Comparison of ENCODE assay signal across 1 cellular context in the genomic region with DNA sequence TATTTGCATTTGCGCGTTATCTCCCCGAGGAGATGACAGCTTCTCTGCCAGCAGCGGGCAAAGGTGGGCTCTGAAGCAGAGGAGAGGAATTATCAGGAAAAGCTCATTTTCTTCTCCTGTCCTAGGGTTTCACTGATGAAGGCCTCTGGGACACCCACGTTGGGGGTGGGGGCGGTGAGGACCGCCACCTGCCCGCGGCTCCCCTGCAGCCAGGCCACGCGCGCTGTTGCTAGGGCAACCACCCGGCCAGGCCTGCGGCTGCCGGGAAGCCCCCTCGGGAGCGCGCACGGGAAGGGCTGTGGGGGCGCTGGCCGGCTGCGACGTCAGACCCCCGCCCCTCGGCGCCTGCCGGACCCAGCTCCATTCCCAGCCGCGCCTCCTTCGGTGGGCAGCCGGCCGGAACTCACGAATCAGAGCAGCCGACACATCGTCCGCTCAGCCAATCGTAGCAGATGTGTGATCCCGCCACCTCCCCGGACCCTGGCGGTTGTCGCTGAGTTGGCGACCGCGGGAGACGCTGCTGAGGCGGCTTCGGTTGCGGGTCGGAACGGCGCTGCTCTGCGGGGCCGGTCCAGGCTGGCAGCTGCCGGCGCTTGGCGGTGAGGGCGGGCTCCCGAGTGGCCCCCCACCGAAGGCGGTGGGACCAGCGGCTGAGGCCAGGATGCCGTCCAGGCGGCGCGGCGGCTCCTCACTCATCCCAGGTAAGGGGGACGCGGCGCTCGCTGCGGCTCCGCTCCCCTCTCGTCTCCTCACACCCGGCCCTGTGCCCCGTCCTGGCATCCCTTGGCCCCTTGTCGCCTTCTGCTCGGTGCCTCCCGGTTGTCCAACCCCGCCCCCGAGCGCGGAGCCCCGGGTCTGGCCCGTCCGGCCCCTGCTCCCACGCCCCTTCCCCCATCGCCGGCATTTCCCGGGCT.
TF ChIP-seq lines count a peak whose summit lies in the region.

A gene (plus strand): TSS at position 513 of the 914 bp plus-strand sequence. CDS start 35,092 bp downstream, outside the sequence.

TF ChIP-seq in A549, 52 proteins besides CTCF, POLR2A, EP300 and RAD21 (continued from another document):
- TF ChIP-seq, protein P1, sequence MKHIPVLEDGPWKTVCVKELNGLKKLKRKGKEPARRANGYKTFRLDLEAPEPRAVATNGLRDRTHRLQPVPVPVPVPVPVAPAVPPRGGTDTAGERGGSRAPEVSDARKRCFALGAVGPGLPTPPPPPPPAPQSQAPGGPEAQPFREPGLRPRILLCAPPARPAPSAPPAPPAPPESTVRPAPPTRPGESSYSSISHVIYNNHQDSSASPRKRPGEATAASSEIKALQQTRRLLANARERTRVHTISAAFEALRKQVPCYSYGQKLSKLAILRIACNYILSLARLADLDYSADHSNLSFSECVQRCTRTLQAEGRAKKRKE (CRISPR knock-in tag; IDR thresholded peaks at IDR 0.05; ENCODE audit: low read depth) = no peak
- TF ChIP-seq, protein P2, sequence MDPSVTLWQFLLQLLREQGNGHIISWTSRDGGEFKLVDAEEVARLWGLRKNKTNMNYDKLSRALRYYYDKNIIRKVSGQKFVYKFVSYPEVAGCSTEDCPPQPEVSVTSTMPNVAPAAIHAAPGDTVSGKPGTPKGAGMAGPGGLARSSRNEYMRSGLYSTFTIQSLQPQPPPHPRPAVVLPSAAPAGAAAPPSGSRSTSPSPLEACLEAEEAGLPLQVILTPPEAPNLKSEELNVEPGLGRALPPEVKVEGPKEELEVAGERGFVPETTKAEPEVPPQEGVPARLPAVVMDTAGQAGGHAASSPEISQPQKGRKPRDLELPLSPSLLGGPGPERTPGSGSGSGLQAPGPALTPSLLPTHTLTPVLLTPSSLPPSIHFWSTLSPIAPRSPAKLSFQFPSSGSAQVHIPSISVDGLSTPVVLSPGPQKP (IDR thresholded peaks at IDR 0.05; ENCODE audit: low read depth, low read length) = no peak
- no peak for TF ChIP-seq RARB (CRISPR knock-in tag; IDR thresholded peaks at IDR 0.05)
- peak in 1 of 2 experiments; percentile 66; a peak in 2 of 5 replicates for TF ChIP-seq JUN (IDR thresholded peaks at IDR 0.05)
- TF ChIP-seq, protein P3, sequence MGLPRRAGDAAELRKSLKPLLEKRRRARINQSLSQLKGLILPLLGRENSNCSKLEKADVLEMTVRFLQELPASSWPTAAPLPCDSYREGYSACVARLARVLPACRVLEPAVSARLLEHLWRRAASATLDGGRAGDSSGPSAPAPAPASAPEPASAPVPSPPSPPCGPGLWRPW (IDR thresholded peaks at IDR 0.05) = no peak
- TF ChIP-seq RFX5 (IDR thresholded peaks at IDR 0.05) = peak; percentile 87
- no peak for TF ChIP-seq HOXB5 (CRISPR knock-in tag; IDR thresholded peaks at IDR 0.05)
- TF ChIP-seq, protein P4, sequence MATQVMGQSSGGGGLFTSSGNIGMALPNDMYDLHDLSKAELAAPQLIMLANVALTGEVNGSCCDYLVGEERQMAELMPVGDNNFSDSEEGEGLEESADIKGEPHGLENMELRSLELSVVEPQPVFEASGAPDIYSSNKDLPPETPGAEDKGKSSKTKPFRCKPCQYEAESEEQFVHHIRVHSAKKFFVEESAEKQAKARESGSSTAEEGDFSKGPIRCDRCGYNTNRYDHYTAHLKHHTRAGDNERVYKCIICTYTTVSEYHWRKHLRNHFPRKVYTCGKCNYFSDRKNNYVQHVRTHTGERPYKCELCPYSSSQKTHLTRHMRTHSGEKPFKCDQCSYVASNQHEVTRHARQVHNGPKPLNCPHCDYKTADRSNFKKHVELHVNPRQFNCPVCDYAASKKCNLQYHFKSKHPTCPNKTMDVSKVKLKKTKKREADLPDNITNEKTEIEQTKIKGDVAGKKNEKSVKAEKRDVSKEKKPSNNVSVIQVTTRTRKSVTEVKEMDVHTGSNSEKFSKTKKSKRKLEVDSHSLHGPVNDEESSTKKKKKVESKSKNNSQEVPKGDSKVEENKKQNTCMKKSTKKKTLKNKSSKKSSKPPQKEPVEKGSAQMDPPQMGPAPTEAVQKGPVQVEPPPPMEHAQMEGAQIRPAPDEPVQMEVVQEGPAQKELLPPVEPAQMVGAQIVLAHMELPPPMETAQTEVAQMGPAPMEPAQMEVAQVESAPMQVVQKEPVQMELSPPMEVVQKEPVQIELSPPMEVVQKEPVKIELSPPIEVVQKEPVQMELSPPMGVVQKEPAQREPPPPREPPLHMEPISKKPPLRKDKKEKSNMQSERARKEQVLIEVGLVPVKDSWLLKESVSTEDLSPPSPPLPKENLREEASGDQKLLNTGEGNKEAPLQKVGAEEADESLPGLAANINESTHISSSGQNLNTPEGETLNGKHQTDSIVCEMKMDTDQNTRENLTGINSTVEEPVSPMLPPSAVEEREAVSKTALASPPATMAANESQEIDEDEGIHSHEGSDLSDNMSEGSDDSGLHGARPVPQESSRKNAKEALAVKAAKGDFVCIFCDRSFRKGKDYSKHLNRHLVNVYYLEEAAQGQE (IDR thresholded peaks at IDR 0.05) = no peak
- TF ChIP-seq, protein P5, sequence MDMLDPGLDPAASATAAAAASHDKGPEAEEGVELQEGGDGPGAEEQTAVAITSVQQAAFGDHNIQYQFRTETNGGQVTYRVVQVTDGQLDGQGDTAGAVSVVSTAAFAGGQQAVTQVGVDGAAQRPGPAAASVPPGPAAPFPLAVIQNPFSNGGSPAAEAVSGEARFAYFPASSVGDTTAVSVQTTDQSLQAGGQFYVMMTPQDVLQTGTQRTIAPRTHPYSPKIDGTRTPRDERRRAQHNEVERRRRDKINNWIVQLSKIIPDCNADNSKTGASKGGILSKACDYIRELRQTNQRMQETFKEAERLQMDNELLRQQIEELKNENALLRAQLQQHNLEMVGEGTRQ (IDR thresholded peaks at IDR 0.05) = no peak
- TF ChIP-seq RNF2 (IDR thresholded peaks at IDR 0.05; ENCODE audit: borderline replicate concordance, low read depth) = no peak
- no peak for TF ChIP-seq NFE2L2 (conservative IDR thresholded peaks at IDR 0.05; ENCODE audit: low read length)
- no peak for TF ChIP-seq HEYL (CRISPR knock-in tag; IDR thresholded peaks at IDR 0.05)
- peak; percentile 81 for TF ChIP-seq PHF8 (IDR thresholded peaks at IDR 0.05; ENCODE audit: borderline replicate concordance, low read depth)
- TF ChIP-seq, protein P6, sequence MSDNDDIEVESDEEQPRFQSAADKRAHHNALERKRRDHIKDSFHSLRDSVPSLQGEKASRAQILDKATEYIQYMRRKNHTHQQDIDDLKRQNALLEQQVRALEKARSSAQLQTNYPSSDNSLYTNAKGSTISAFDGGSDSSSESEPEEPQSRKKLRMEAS (IDR thresholded peaks at IDR 0.05) = peak; percentile 47; the same call in 1 of the 2 replicates
- TF ChIP-seq CBX2 (IDR thresholded peaks at IDR 0.05; ENCODE audit: borderline replicate concordance, low read depth) = no peak
- TF ChIP-seq MYC (IDR thresholded peaks at IDR 0.05; ENCODE audit: borderline replicate concordance, low read length) = no peak
- TF ChIP-seq RCOR1 (IDR thresholded peaks at IDR 0.05; ENCODE audit: low read depth, low read length) = no peak
- TF ChIP-seq CHD4 (IDR thresholded peaks at IDR 0.05; ENCODE audit: borderline replicate concordance) = no peak
- TF ChIP-seq SREBF2 (IDR thresholded peaks at IDR 0.05) = peak; percentile 27; the same call in 1 of the 2 replicates
- no peak for TF ChIP-seq TP53 (CRISPR knock-in tag; IDR thresholded peaks at IDR 0.05)
- TF ChIP-seq, protein P7, sequence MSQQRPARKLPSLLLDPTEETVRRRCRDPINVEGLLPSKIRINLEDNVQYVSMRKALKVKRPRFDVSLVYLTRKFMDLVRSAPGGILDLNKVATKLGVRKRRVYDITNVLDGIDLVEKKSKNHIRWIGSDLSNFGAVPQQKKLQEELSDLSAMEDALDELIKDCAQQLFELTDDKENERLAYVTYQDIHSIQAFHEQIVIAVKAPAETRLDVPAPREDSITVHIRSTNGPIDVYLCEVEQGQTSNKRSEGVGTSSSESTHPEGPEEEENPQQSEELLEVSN (IDR thresholded peaks at IDR 0.05; ENCODE audit: borderline replicate concordance, low read depth) = 0 out of 2 replicates have a peak, but pooled peaks have one; percentile 12
TF ChIP-seq in A549: peak in this region for 8.
